In genomic region chr11:68314203-68314885, GRCh38 we compare ENCODE assay signal across 8 cellular contexts. TPM values are rescaled to one million over a fixed set of nuclear protein-coding genes. Genes with fewer than 3 reads are reported as not detected.
DNase-seq lines count a peak whose midpoint lies in the region; ATAC-seq and TF ChIP-seq lines count a peak whose summit lies in the region.

No MANE protein-coding gene starts in this region.

- H3K4me3 Mint-ChIP-seq in memory B cell (peak overlapping the region; percentile 80), CD14-positive monocyte (peak overlapping the region in 1 of 2 donors; percentile 92)

- H3K27me3 Mint-ChIP-seq in memory B cell (peaks cover 2% of the 10 kb centered on the region), CD14-positive monocyte (ENCODE audit: low read depth in 3 of 3) (peaks cover 49 to 66% (median 57%) of the 10 kb centered on the region in 3 donors)

- DNase-seq in A673 (ENCODE audit: low spot score) (peak; percentile 64), HL-60 (ENCODE audit: low read depth in 1 of 2, low spot score in 1 of 2) (peak in 1 of 2 experiments; percentile 22), body of pancreas (peak in 1 of 4 donors; percentile 21), memory B cell (ENCODE audit: low spot score in 2 of 2) (no peak), NCI-H2107 treated with DMSO at 0.1 percent for 48 hours (lab: John Stamatoyannopoulos, UW; ENCODE audit: unreplicated experiment) (no peak), CD14-positive monocyte (ENCODE audit: low spot score) (no peak), iPS-NIHi7 (ENCODE audit: extremely low spot score) (no peak)

- H3K9me3 ChIP-seq in A673 (ENCODE audit: low read depth, low read length, poor library complexity, severe bottlenecking) = no peaks in the 10 kb centered on the region
- no peaks in the 10 kb centered on the region for H3K9me3 ChIP-seq in body of pancreas

- H3K27ac ChIP-seq in A673 (ENCODE audit: low read depth, low read length, poor library complexity, severe bottlenecking) (peak overlapping the region; percentile 84), HL-60 (replicated peaks) (peak overlapping the region; percentile 76), body of pancreas (peak overlapping the region; percentile 56 to 83 (median 72))

- WGBS in body of pancreas, 2 donors = 15 to 20% methylated on average over 16 to 17 of the region's 17 CpGs

- intact Hi-C loops in A673 (cut with micrococcal nuclease; ENCODE audit: unreplicated experiment) = no loop called here
- intact Hi-C loops in body of pancreas (cut with DNase I) = no loop called here
- intact Hi-C loops in CD14-positive monocyte (cut with micrococcal nuclease) = no loop called here

- no peak for TF ChIP-seq POLR2A in body of pancreas (IDR thresholded peaks at IDR 0.05)

- no TSS peak for BruUV-seq in A673 (replicated peaks; lab: Mats Ljungman, UMichigan)

- no peaks in the 10 kb centered on the region for H3K9me3 Mint-ChIP-seq in memory B cell
- H3K9me3 Mint-ChIP-seq in CD14-positive monocyte = peaks cover 0 to 16% (median 5%) of the 10 kb centered on the region in 7 donors

- H3K36me3 ChIP-seq in A673 (ENCODE audit: insufficient read depth, low read length, poor library complexity, severe bottlenecking) = no peaks in the 10 kb centered on the region
- no peaks in the 10 kb centered on the region for H3K36me3 ChIP-seq in body of pancreas (replicated peaks in 1 of 2; ENCODE audit: insufficient read depth in 1 of 2, low read depth in 2 of 2)

- peak overlapping the region; percentile 75 for H3K4me3 ChIP-seq in A673 (ENCODE audit: low read depth, low read length, poor library complexity, severe bottlenecking)
- peak overlapping the region; percentile 55 for H3K4me3 ChIP-seq in HL-60 (replicated peaks; ENCODE audit: insufficient read depth, low read length)
- no peak overlapping the region for H3K4me3 ChIP-seq in body of pancreas

- POLR2A ChIA-PET in A673 (lab: Charles Lee; ENCODE audit: low non-redundant PET) = no interaction called here

- H3K4me1 Mint-ChIP-seq in memory B cell (peaks cover 14% of the 10 kb centered on the region), CD14-positive monocyte (peaks cover 31% of the 10 kb centered on the region)

- TF ChIP-seq CTCF in A673 (conservative IDR thresholded peaks at IDR 0.05; ENCODE audit: low read depth, low read length) (no peak), HL-60 (IDR thresholded peaks at IDR 0.05; ENCODE audit: insufficient read depth, low read length) (no peak), body of pancreas (IDR thresholded peaks at IDR 0.05) (no peak), CD14-positive monocyte (IDR thresholded peaks at IDR 0.05) (no peak)

- H3K27me3 ChIP-seq in A673 (replicated peaks; ENCODE audit: insufficient read depth, low read depth, low read length, poor library complexity) = no peaks in the 10 kb centered on the region
- H3K27me3 ChIP-seq in HL-60 (ENCODE audit: insufficient read depth, poor library complexity, severe bottlenecking) = no peaks in the 10 kb centered on the region
- no peaks in the 10 kb centered on the region for H3K27me3 ChIP-seq in body of pancreas

- ATAC-seq in body of pancreas = no peak
- no peak for ATAC-seq in memory B cell (ENCODE audit: low read depth)
- no peak for ATAC-seq in GM21367 (IDR thresholded peaks at IDR 0.05; ENCODE audit: unreplicated experiment)

- H3K4me1 ChIP-seq in A673 (ENCODE audit: insufficient read depth, low read length, poor library complexity, severe bottlenecking) = peaks cover 17% of the 10 kb centered on the region
- peaks cover 48% of the 10 kb centered on the region for H3K4me1 ChIP-seq in body of pancreas

- H3K27ac Mint-ChIP-seq in memory B cell (no peak overlapping the region), CD14-positive monocyte (peak overlapping the region in 1 of 7 donors; percentile 66)

- H3K36me3 Mint-ChIP-seq in memory B cell (no peaks in the 10 kb centered on the region), CD14-positive monocyte (peaks cover 5 to 18% of the 10 kb centered on the region in 2 donors)

- CTCF ChIA-PET in A673 (lab: Charles Lee) = no interaction called here

RNA-seq across cellular contexts. Expression of gene LRP5, which starts 2.0 kb away (rescaled TPM):
- 67.0 and 76.3 TPM in 2 replicates for total RNA-seq in A673 (2021)
- 10 to 100 TPM; 43.3 to 63.6 TPM for total RNA-seq in body of pancreas
- polyA plus RNA-seq in CD14-positive monocyte = under 1 TPM in 1 of 2 donors, not detected in 1; 0.23 TPM

RNA-seq across cellular contexts. Expression of gene C11orf24, which starts 42.6 kb away (rescaled TPM):
- total RNA-seq in A673 (2021) = 48.1 and 52.3 TPM in 2 replicates
- 10 to 100 TPM in 1 of 2 donors, 1 to 10 TPM in 1; 8.2 to 14.3 TPM for total RNA-seq in body of pancreas
- 10 to 100 TPM in 1 of 2 donors, 1 to 10 TPM in 1; 9.5 to 12.6 TPM for polyA plus RNA-seq in CD14-positive monocyte

Comparison
In these comparisons a context has a peak if more than half of its experiments do, and no peak if none do; other contexts are left out.
1. H3K4me3 ChIP-seq: peak in A673 (single experiment) and HL-60 (single experiment); none in body of pancreas (0 of 2).
2. Peak in every context shown above with its lines, with median percentiles within 50 percentile points of each other: H3K27ac ChIP-seq.